In genomic region chr2:119367472-119368099, GRCh38 we compare ENCODE assay signal across 8 cellular contexts. TPM values are rescaled to one million over a fixed set of nuclear protein-coding genes. Genes with fewer than 3 reads are reported as not detected.
DNase-seq lines count a peak whose midpoint lies in the region; ATAC-seq and TF ChIP-seq lines count a peak whose summit lies in the region.

No MANE protein-coding gene starts in this region.

- H4K20me1 ChIP-seq in OCI-LY3 (ENCODE audit: insufficient read depth, low read length) (peaks cover 15% of the 10 kb centered on the region), osteoblast (ENCODE audit: insufficient read depth, low read length) (peaks cover 20% of the 10 kb centered on the region)

- H3K27me3 ChIP-seq in OCI-LY3 (ENCODE audit: low read depth, low read length), result no peaks in the 10 kb centered on the region
- H3K27me3 ChIP-seq in osteoblast (ENCODE audit: insufficient read depth, low read length), result no peaks in the 10 kb centered on the region

- WGBS in urinary bladder, result 7% methylated on average over 32 of the region's 32 CpGs

- peak; percentile 37 for ATAC-seq in HG02885 (IDR thresholded peaks at IDR 0.05; ENCODE audit: poor library complexity, unreplicated experiment)

- DNase-seq in NCI-H524 (lab: John Stamatoyannopoulos, UW) (peak; percentile 33 to 43), NCI-H524 treated with DMSO at 0.1 percent for 48 hours (lab: John Stamatoyannopoulos, UW) (no peak), globus pallidus (ENCODE audit: low spot score) (peak; percentile 72), osteoblast (ENCODE audit: insufficient read length, low spot score, missing footprints) (peak; percentile 90)
- DNase-seq in activated naive CD4-positive, alpha-beta T cell (lab: John Stamatoyannopoulos, UW), result peak in 3 of 4 experiments; percentile 9 to 13 (median 9)

- H3K9ac ChIP-seq in OCI-LY3 (ENCODE audit: low read length), result peak overlapping the region; percentile 97

- no peak overlapping the region; the same call in 1 of the 2 replicates for H2AFZ ChIP-seq in OCI-LY3 (ENCODE audit: low read depth, low read length)
- H2AFZ ChIP-seq in osteoblast (ENCODE audit: low read length), result peak overlapping the region; percentile 100

- H3K27ac ChIP-seq in OCI-LY3 (ENCODE audit: low read length) (peak overlapping the region; percentile 69), osteoblast (ENCODE audit: low read depth, low read length) (peak overlapping the region; percentile 57), urinary bladder (ENCODE audit: low read depth) (no peak overlapping the region)

- H3K4me1 ChIP-seq in OCI-LY3 (ENCODE audit: low read length) (peaks cover 15% of the 10 kb centered on the region), osteoblast (ENCODE audit: insufficient read depth, low read length) (peaks cover 17% of the 10 kb centered on the region), urinary bladder (ENCODE audit: insufficient read depth) (peaks cover 2% of the 10 kb centered on the region)

- no peak for TF ChIP-seq CTCF in OCI-LY3 (IDR thresholded peaks at IDR 0.05; ENCODE audit: low read depth, low read length)
- TF ChIP-seq CTCF in osteoblast (IDR thresholded peaks at IDR 0.05; ENCODE audit: extremely low read depth, low read depth, low read length), result no peak

- peak overlapping the region; percentile 84 for H3K4me2 ChIP-seq in OCI-LY3 (ENCODE audit: low read length)
- peak overlapping the region; percentile 100 for H3K4me2 ChIP-seq in osteoblast (ENCODE audit: insufficient read depth, low read length)

- peak overlapping the region; percentile 89 for H3K4me3 ChIP-seq in OCI-LY3 (ENCODE audit: low read length)
- peak overlapping the region; percentile 99 for H3K4me3 ChIP-seq in osteoblast (ENCODE audit: insufficient read depth, low read length)
- H3K4me3 ChIP-seq in urinary bladder (ENCODE audit: low read depth, low read length), result peak overlapping the region; percentile 77

- no peaks in the 10 kb centered on the region for H3K9me3 ChIP-seq in OCI-LY3 (ENCODE audit: insufficient read depth, low read length)
- H3K9me3 ChIP-seq in osteoblast (ENCODE audit: low read depth, low read length), result no peaks in the 10 kb centered on the region

- peaks cover 41% of the 10 kb centered on the region for H3K36me3 ChIP-seq in OCI-LY3 (replicated peaks; ENCODE audit: low read depth, low read length)
- peaks cover 43% of the 10 kb centered on the region for H3K36me3 ChIP-seq in osteoblast (ENCODE audit: insufficient read depth, low read length)
- H3K36me3 ChIP-seq in urinary bladder (ENCODE audit: insufficient read depth), result peaks cover 3% of the 10 kb centered on the region

- H3K79me2 ChIP-seq in OCI-LY3 (ENCODE audit: low read length) (peaks cover 47% of the 10 kb centered on the region), osteoblast (ENCODE audit: insufficient read depth, low read length) (peaks cover 53% of the 10 kb centered on the region)

RNA-seq across cellular contexts. Expression of gene DBI, which starts 0.8 kb away (rescaled TPM):
- total RNA-seq in osteoblast, result 65.1 and 77.2 TPM in 2 replicates
- total RNA-seq in urinary bladder, result 65.6 TPM
- 203 TPM for polyA plus RNA-seq in urinary bladder

RNA-seq across cellular contexts. Expression of gene C2orf76, which starts 1.0 kb away (rescaled TPM):
- total RNA-seq in osteoblast, result 6.5 and 10.3 TPM in 2 replicates
- 25.3 TPM for total RNA-seq in urinary bladder
- 20.2 TPM for polyA plus RNA-seq in urinary bladder
